1 cellular context compared by ENCODE assay signal in genomic region chr19:44570984-44571684, GRCh38.
TF ChIP-seq lines count a peak whose summit lies in the region.

No MANE protein-coding gene starts in this region.

TF ChIP-seq in K562, 482 proteins besides CTCF, POLR2A, EP300 and RAD21:
- no peak for TF ChIP-seq ZNF609 (CRISPR knock-in tag; IDR thresholded peaks at IDR 0.05; ENCODE audit: borderline replicate concordance)
- peak in 1 of 2 experiments; percentile 33; a peak in 2 of 4 replicates for TF ChIP-seq MNT (conservative IDR thresholded peaks at IDR 0.05)
- TF ChIP-seq FOXO4 (CRISPR knock-in tag; IDR thresholded peaks at IDR 0.05), result no peak
- 0 out of 2 replicates have a peak, but pooled peaks have one; percentile 31 for TF ChIP-seq ARID2 (IDR thresholded peaks at IDR 0.05)
- no peak for TF ChIP-seq SIRT6 (IDR thresholded peaks at IDR 0.05; ENCODE audit: low read depth, low read length)
- TF ChIP-seq ESRRA (IDR thresholded peaks at IDR 0.05; ENCODE audit: borderline replicate concordance, low read depth), result no peak
- TF ChIP-seq ZNF507 (tag; conservative IDR thresholded peaks at IDR 0.05), result no peak
- TF ChIP-seq KDM1A (IDR thresholded peaks at IDR 0.05), result peak in 1 of 2 experiments; percentile 2; a peak in 1 of 4 replicates
- 0 out of 4 replicates have a peak, but pooled peaks of 1 of the 2 experiments have one; percentile 22 for TF ChIP-seq MLLT1 (IDR thresholded peaks at IDR 0.05)
- TF ChIP-seq AFF1 (IDR thresholded peaks at IDR 0.05; ENCODE audit: low read depth in 1 of 2, partially characterized antibody in 2 of 2), result peak in 1 of 2 experiments; percentile 77
- TF ChIP-seq PKNOX1 (IDR thresholded peaks at IDR 0.05), result peak; percentile 53
- peak; percentile 68 for TF ChIP-seq BRD9 (IDR thresholded peaks at IDR 0.05; ENCODE audit: low read depth, partially characterized antibody)
- peak; percentile 2 for TF ChIP-seq RBM25 (IDR thresholded peaks at IDR 0.05; ENCODE audit: low read depth, low read length, severe bottlenecking)
- TF ChIP-seq SMARCB1 (IDR thresholded peaks at IDR 0.05; ENCODE audit: insufficient read length, low read depth), result no peak
- TF ChIP-seq ARNT (IDR thresholded peaks at IDR 0.05), result peak; percentile 5 to 20; a peak in 1 of 4 replicates
- TF ChIP-seq OTX1 (CRISPR knock-in tag; IDR thresholded peaks at IDR 0.05), result no peak
- peak; percentile 49; the same call in 1 of the 2 replicates for TF ChIP-seq C11orf30 (IDR thresholded peaks at IDR 0.05; ENCODE audit: low read depth)
- no peak for TF ChIP-seq SMARCC2 (IDR thresholded peaks at IDR 0.05; ENCODE audit: low read depth)
- peak; percentile 63 for TF ChIP-seq ZNF316 (IDR thresholded peaks at IDR 0.05)
- TF ChIP-seq SMC3 (conservative IDR thresholded peaks at IDR 0.05; ENCODE audit: insufficient read depth, low read depth, low read length), result 0 out of 2 replicates have a peak, but pooled peaks have one; percentile 45
- TF ChIP-seq DEAF1 (CRISPR knock-in tag; IDR thresholded peaks at IDR 0.05), result peak; percentile 81
- no peak for TF ChIP-seq DIDO1 (tag; IDR thresholded peaks at IDR 0.05; ENCODE audit: low read depth)
- no peak for TF ChIP-seq HEY1 (CRISPR knock-in tag; IDR thresholded peaks at IDR 0.05; ENCODE audit: borderline replicate concordance)
- peak; percentile 36; the same call in 1 of the 2 replicates for TF ChIP-seq TEAD4 (IDR thresholded peaks at IDR 0.05; ENCODE audit: low read length)
- TF ChIP-seq TEAD4 (CRISPR knock-in tag; IDR thresholded peaks at IDR 0.05; ENCODE audit: borderline replicate concordance), result no peak
- 0 out of 2 replicates have a peak, but pooled peaks have one; percentile 3 for TF ChIP-seq HDAC2 (IDR thresholded peaks at IDR 0.05)
- no peak for TF ChIP-seq ZBTB2 (IDR thresholded peaks at IDR 0.05)
- peak; percentile 48; the same call in 1 of the 2 replicates for TF ChIP-seq CC2D1A (IDR thresholded peaks at IDR 0.05)
TF ChIP-seq in K562: peak in this region for 16.
